In genomic region chr2:16655457-16655837, GRCh38 we compare ENCODE assay signal across 1 cellular context.
TF ChIP-seq lines count a peak whose summit lies in the region.

No MANE protein-coding gene starts in this region.

TF ChIP-seq in WTC11, 78 proteins besides CTCF, POLR2A, EP300 and RAD21 (continued from another document):
- no peak for TF ChIP-seq AFF4 (CRISPR knock-in tag; IDR thresholded peaks at IDR 0.05; ENCODE audit: borderline replicate concordance)
- no peak for TF ChIP-seq ATF3 (CRISPR knock-in tag; conservative IDR thresholded peaks at IDR 0.05)
- TF ChIP-seq NR1H2 (CRISPR knock-in tag; IDR thresholded peaks at IDR 0.05), result no peak
- no peak for TF ChIP-seq ZNF425 (CRISPR knock-in tag; conservative IDR thresholded peaks at IDR 0.05)
- no peak for TF ChIP-seq IRF1 (CRISPR knock-in tag; IDR thresholded peaks at IDR 0.05)
- TF ChIP-seq EMX1 (CRISPR knock-in tag; IDR thresholded peaks at IDR 0.05), result no peak
- no peak for TF ChIP-seq OVOL2 (CRISPR knock-in tag; IDR thresholded peaks at IDR 0.05; ENCODE audit: borderline replicate concordance)
- no peak for TF ChIP-seq ZNF396 (CRISPR knock-in tag; IDR thresholded peaks at IDR 0.05; ENCODE audit: borderline replicate concordance)
- TF ChIP-seq FOXP4 (CRISPR knock-in tag; IDR thresholded peaks at IDR 0.05), result no peak
- TF ChIP-seq E2F5 (CRISPR knock-in tag; IDR thresholded peaks at IDR 0.05), result no peak
- no peak for TF ChIP-seq USF2 (CRISPR knock-in tag; IDR thresholded peaks at IDR 0.05)
- TF ChIP-seq E2F4 (CRISPR knock-in tag; IDR thresholded peaks at IDR 0.05; ENCODE audit: borderline replicate concordance, low read depth), result no peak
- TF ChIP-seq FOXJ3 (CRISPR knock-in tag; IDR thresholded peaks at IDR 0.05; ENCODE audit: borderline replicate concordance), result no peak
- no peak for TF ChIP-seq ZNF219 (CRISPR knock-in tag; IDR thresholded peaks at IDR 0.05; ENCODE audit: borderline replicate concordance)
- no peak for TF ChIP-seq ZNF671 (CRISPR knock-in tag; IDR thresholded peaks at IDR 0.05)
